Comparison of ENCODE assay signal across 8 cellular contexts in genomic region chr17:6666077-6666521, GRCh38. TPM values are rescaled to one million over a fixed set of nuclear protein-coding genes. Genes with fewer than 3 reads are reported as not detected.
A peak's percentile ranks its signal among the peaks of the same experiment; 100 is the strongest.
DNase-seq lines count a peak whose midpoint lies in the region; ATAC-seq and TF ChIP-seq lines count a peak whose summit lies in the region.

No MANE protein-coding gene starts in this region.

- intact Hi-C loops in Calu3 (cut with micrococcal nuclease; ENCODE audit: unreplicated experiment) = loop anchor here (5.0 kb wide), 3 partner anchors 176 to 341 kb away; no protein-coding TSS in a partner anchor

- H3K4me1 ChIP-seq in OCI-LY3 (ENCODE audit: low read length) = peaks cover 7% of the 10 kb centered on the region

- TF ChIP-seq CTCF in Calu3 (IDR thresholded peaks at IDR 0.05; ENCODE audit: unreplicated experiment) (peak; percentile 81), HL-60 (IDR thresholded peaks at IDR 0.05; ENCODE audit: insufficient read depth, low read length) (peak; percentile 56), OCI-LY3 (IDR thresholded peaks at IDR 0.05; ENCODE audit: low read depth, low read length) (peak; percentile 70)

- H3K4me2 ChIP-seq in OCI-LY3 (ENCODE audit: low read length) = peak overlapping the region; percentile 12; the same call in 1 of the 2 replicates

- no peak overlapping the region for H3K4me3 Mint-ChIP-seq in Calu3 (ENCODE audit: low read depth, unreplicated experiment)
- no peak overlapping the region for H3K4me3 Mint-ChIP-seq in activated naive CD4-positive, alpha-beta T cell treated with anti-CD3 and anti-CD28 coated beads, Interleukin-2, amount 10 ng/mL, durations not matched to agents 7 days and 5 days

- no peak overlapping the region for H2AFZ ChIP-seq in OCI-LY3 (ENCODE audit: low read depth, low read length)

- H3K4me1 Mint-ChIP-seq in Calu3 (ENCODE audit: low read depth, unreplicated experiment) = peaks cover 15% of the 10 kb centered on the region
- H3K4me1 Mint-ChIP-seq in activated naive CD4-positive, alpha-beta T cell treated with anti-CD3 and anti-CD28 coated beads, Interleukin-2, amount 10 ng/mL, durations not matched to agents 7 days and 5 days = peaks cover 12% of the 10 kb centered on the region

- peaks cover 17% of the 10 kb centered on the region for H3K27me3 Mint-ChIP-seq in Calu3 (ENCODE audit: unreplicated experiment)
- H3K27me3 Mint-ChIP-seq in activated naive CD4-positive, alpha-beta T cell treated with anti-CD3 and anti-CD28 coated beads, Interleukin-2, amount 10 ng/mL, durations not matched to agents 7 days and 5 days = no peaks in the 10 kb centered on the region

- H3K4me3 ChIP-seq in HL-60 (replicated peaks; ENCODE audit: insufficient read depth, low read length) (no peak overlapping the region), OCI-LY3 (ENCODE audit: low read length) (no peak overlapping the region)

- H3K27me3 ChIP-seq in HL-60 (ENCODE audit: insufficient read depth, poor library complexity, severe bottlenecking) = peaks cover 2% of the 10 kb centered on the region
- H3K27me3 ChIP-seq in OCI-LY3 (ENCODE audit: low read depth, low read length) = no peaks in the 10 kb centered on the region

- H3K36me3 Mint-ChIP-seq in Calu3 (ENCODE audit: insufficient read depth, unreplicated experiment) = peaks cover 11% of the 10 kb centered on the region
- peaks cover 4% of the 10 kb centered on the region for H3K36me3 Mint-ChIP-seq in activated naive CD4-positive, alpha-beta T cell treated with anti-CD3 and anti-CD28 coated beads, Interleukin-2, amount 10 ng/mL, durations not matched to agents 7 days and 5 days

- H3K9ac ChIP-seq in OCI-LY3 (ENCODE audit: low read length) = no peak overlapping the region

- H3K27ac ChIP-seq in HL-60 (replicated peaks) = no peak overlapping the region
- no peak overlapping the region for H3K27ac ChIP-seq in OCI-LY3 (ENCODE audit: low read length)

- peak; percentile 72 for DNase-seq in Calu3
- DNase-seq in HL-60 (ENCODE audit: low read depth in 1 of 2, low spot score in 1 of 2) = peak in 1 of 2 experiments; percentile 57
- peak; percentile 58 for DNase-seq in activated naive CD4-positive, alpha-beta T cell treated with anti-CD3 and anti-CD28 coated beads, Interleukin-2, amount 10 ng/mL, durations not matched to agents 7 days and 5 days
- peak; percentile 68 for DNase-seq in germinal center (ENCODE audit: low spot score)
- DNase-seq in non-pigmented ciliary epithelial cell (ENCODE audit: low read depth) = peak; percentile 54

- H4K20me1 ChIP-seq in OCI-LY3 (ENCODE audit: insufficient read depth, low read length) = no peaks in the 10 kb centered on the region

- H3K79me2 ChIP-seq in OCI-LY3 (ENCODE audit: low read length) = no peaks in the 10 kb centered on the region

- no TSS peak for BruUV-seq in Calu3 (replicated peaks; lab: Mats Ljungman, UMichigan)

- no peaks in the 10 kb centered on the region for H3K36me3 ChIP-seq in OCI-LY3 (replicated peaks; ENCODE audit: low read depth, low read length)

- H3K9me3 Mint-ChIP-seq in Calu3 (ENCODE audit: low read depth, unreplicated experiment) = no peaks in the 10 kb centered on the region
- H3K9me3 Mint-ChIP-seq in activated naive CD4-positive, alpha-beta T cell treated with anti-CD3 and anti-CD28 coated beads, Interleukin-2, amount 10 ng/mL, durations not matched to agents 7 days and 5 days = no peaks in the 10 kb centered on the region

- CTCF ChIA-PET in Calu3 (lab: Charles Lee) = interaction anchor here (0.5 to 1.4 kb wide), 4 partner anchors 177 to 381 kb away, joined by 3 to 6 read pairs (median 3); no protein-coding TSS in a partner anchor
- CTCF ChIA-PET in activated naive CD4-positive, alpha-beta T cell treated with anti-CD3 and anti-CD28 coated beads, Interleukin-2, amount 10 ng/mL, durations not matched to agents 7 days and 5 days (lab: Charles Lee) = interaction anchor here (0.8 to 3.4 kb wide), 9 partner anchors 9 to 244 kb away, joined by 3 to 14 read pairs (median 4); partner anchors contain the start of genes KIAA0753 and TEKT1

- no peak overlapping the region for H3K27ac Mint-ChIP-seq in Calu3 (ENCODE audit: unreplicated experiment)
- no peak overlapping the region for H3K27ac Mint-ChIP-seq in activated naive CD4-positive, alpha-beta T cell treated with anti-CD3 and anti-CD28 coated beads, Interleukin-2, amount 10 ng/mL, durations not matched to agents 7 days and 5 days

- H3K9me3 ChIP-seq in OCI-LY3 (ENCODE audit: insufficient read depth, low read length) = no peaks in the 10 kb centered on the region

- ATAC-seq in GM18909 (IDR thresholded peaks at IDR 0.05; ENCODE audit: poor library complexity, unreplicated experiment) (no peak), GM21619 (IDR thresholded peaks at IDR 0.05; ENCODE audit: unreplicated experiment) (no peak)

RNA-seq across cellular contexts. Expression of gene C17orf100, which starts 14.5 kb away (rescaled TPM):
- total RNA-seq in Calu3 (2022) = 1.8 and 3.1 TPM in 2 replicates

RNA-seq across cellular contexts. Expression of gene MED31, which starts 14.7 kb away (rescaled TPM):
- total RNA-seq in Calu3 (2022) = 15.1 and 19.9 TPM in 2 replicates

RNA-seq across cellular contexts. Expression of gene TXNDC17, which starts 25.2 kb away (rescaled TPM):
- 95.2 and 105 TPM in 2 replicates for total RNA-seq in Calu3 (2022)

RNA-seq across cellular contexts. Expression of gene KIAA0753, which starts 25.6 kb away (rescaled TPM):
- total RNA-seq in Calu3 (2022) = 19.8 and 25.9 TPM in 2 replicates

RNA-seq across cellular contexts. Expression of gene SLC13A5, which starts 47.1 kb away (rescaled TPM):
- total RNA-seq in Calu3 (2022) = 0.71 and 3.1 TPM in 2 replicates
